In the genomic region with DNA sequence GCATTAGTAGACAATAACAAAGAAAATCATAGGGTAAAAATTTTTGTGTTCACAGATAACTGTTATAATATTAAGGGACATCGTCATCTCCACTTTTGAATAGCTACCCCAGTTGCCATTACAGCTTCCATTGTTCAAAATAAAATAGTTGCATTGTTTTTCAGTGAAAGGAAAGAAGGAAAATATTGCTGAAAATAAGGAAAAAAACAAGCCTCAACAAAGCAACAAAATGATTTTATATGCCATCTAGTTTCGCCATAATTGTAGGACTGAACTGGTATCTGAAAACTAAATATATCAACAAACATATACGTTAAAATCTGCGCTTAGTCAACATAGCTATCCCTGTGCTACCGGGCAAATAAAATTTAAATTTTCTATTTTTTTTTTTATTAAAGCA, we compare ENCODE assay signal across 10 cellular contexts. TPM values are rescaled to one million over a fixed set of nuclear protein-coding genes. Genes with fewer than 3 reads are reported as not detected.
DNase-seq lines count a peak whose midpoint lies in the region; ATAC-seq and TF ChIP-seq lines count a peak whose summit lies in the region.
"Had no signal": no experiment of that assay in that cellular context is flagged by ENCODE, and none has a peak within 500 bp of the region (broad histone marks: within the 10 kb centered on the region; RNA-seq: fewer than 3 reads in every experiment).

No MANE protein-coding gene starts in this region.

- peak overlapping the region in 5 of 8 donors; percentile 99 to 100 (median 99) for H3K27ac ChIP-seq in spleen

- intact Hi-C loops in activated naive CD4-positive, alpha-beta T cell treated with anti-CD3 and anti-CD28 coated beads for 36 hours (cut with micrococcal nuclease): no loop called here
- intact Hi-C loops in spleen (cut with DNase I; ENCODE audit: low total_unique reads): loop anchor here (10.0 kb wide), 1 partner anchor 172 kb away; no protein-coding TSS in a partner anchor

- H3K4me3 Mint-ChIP-seq in activated naive CD4-positive, alpha-beta T cell treated with anti-CD3 and anti-CD28 coated beads for 36 hours: peak overlapping the region; percentile 56
- H3K4me3 Mint-ChIP-seq in activated T-helper 17 cell treated with anti-CD3 and anti-CD28 coated beads, Interleukin-2, amount 50 U/mL, for 72 hours: peak overlapping the region; percentile 95
- peak overlapping the region; percentile 92 to 97 (median 97) for H3K4me3 Mint-ChIP-seq in immature natural killer cell

- no peaks in the 10 kb centered on the region for H3K27me3 Mint-ChIP-seq in activated naive CD4-positive, alpha-beta T cell treated with anti-CD3 and anti-CD28 coated beads for 36 hours (ENCODE audit: low read depth)
- H3K27me3 Mint-ChIP-seq in activated T-helper 17 cell treated with anti-CD3 and anti-CD28 coated beads, Interleukin-2, amount 50 U/mL, for 72 hours: no peaks in the 10 kb centered on the region
- peaks cover 27 to 40% (median 32%) of the 10 kb centered on the region in 3 donors for H3K27me3 Mint-ChIP-seq in immature natural killer cell (ENCODE audit: low read depth in 3 of 3)

- H3K4me3 ChIP-seq in spleen: no peak overlapping the region
- H3K4me3 ChIP-seq: adrenal gland had no signal

- WGBS in spleen, 5 donors: 67 to 79% (median 71%) methylated on average over 5 of the region's 5 CpGs

- H3K4me1 ChIP-seq in spleen: peaks cover 38 to 86% (median 67%) of the 10 kb centered on the region in 6 donors

- DNase-seq in activated naive CD4-positive, alpha-beta T cell treated with anti-CD3 and anti-CD28 coated beads for 36 hours: no peak
- no peak for DNase-seq in activated naive CD4-positive, alpha-beta T cell treated with anti-CD3 and anti-CD28 coated beads, Interleukin-2, amount 50 U/mL, for 72 hours (ENCODE audit: low spot score in 2 of 2)
- DNase-seq in immature natural killer cell (no peak), spleen (no peak), SIG-M5 treated with dmso at 0.1 percent for 504 hours (lab: John Stamatoyannopoulos, UW; ENCODE audit: unreplicated experiment) (no peak)
- DNase-seq: adrenal gland; stimulated activated CD4-positive, alpha-beta T cell treated with anti-CD3 and anti-CD28 coated beads, Interleukin-15, amount 100 ng/mL, for 24 hours had no signal

- H3K9me3 Mint-ChIP-seq in activated naive CD4-positive, alpha-beta T cell treated with anti-CD3 and anti-CD28 coated beads for 36 hours: no peaks in the 10 kb centered on the region
- H3K9me3 Mint-ChIP-seq in activated naive CD4-positive, alpha-beta T cell treated with anti-CD3 and anti-CD28 coated beads, Interleukin-2, amount 50 U/mL, for 72 hours: no peaks in the 10 kb centered on the region
- H3K9me3 Mint-ChIP-seq in activated T-helper 17 cell treated with anti-CD3 and anti-CD28 coated beads, Interleukin-2, amount 50 U/mL, for 72 hours: no peaks in the 10 kb centered on the region
- H3K9me3 Mint-ChIP-seq in immature natural killer cell: peaks cover 0 to 1% (median 0%) of the 10 kb centered on the region in 6 donors

- peak overlapping the region; percentile 18 for H3K27ac Mint-ChIP-seq in activated naive CD4-positive, alpha-beta T cell treated with anti-CD3 and anti-CD28 coated beads for 36 hours
- no peak overlapping the region for H3K27ac Mint-ChIP-seq in activated naive CD4-positive, alpha-beta T cell treated with anti-CD3 and anti-CD28 coated beads, Interleukin-2, amount 50 U/mL, for 72 hours
- H3K27ac Mint-ChIP-seq in activated T-helper 17 cell treated with anti-CD3 and anti-CD28 coated beads, Interleukin-2, amount 50 U/mL, for 72 hours: no peak overlapping the region
- H3K27ac Mint-ChIP-seq in immature natural killer cell: peak overlapping the region in 5 of 6 donors; percentile 31 to 95 (median 58)

- ATAC-seq in activated naive CD4-positive, alpha-beta T cell treated with anti-CD3 and anti-CD28 coated beads, Interleukin-2, amount 50 U/mL, for 72 hours: no peak
- no peak for ATAC-seq in activated T-helper 17 cell treated with anti-CD3 and anti-CD28 coated beads, Interleukin-2, amount 50 U/mL, for 72 hours (replicated peaks)
- ATAC-seq in HG02870 (IDR thresholded peaks at IDR 0.05; ENCODE audit: unreplicated experiment) (no peak), GM21717 (IDR thresholded peaks at IDR 0.05; ENCODE audit: unreplicated experiment) (no peak)

- no peaks in the 10 kb centered on the region for H3K27me3 ChIP-seq in spleen (replicated peaks in 1 of 7)
- H3K27me3 ChIP-seq: adrenal gland had no signal

- CTCF ChIA-PET in activated naive CD4-positive, alpha-beta T cell treated with anti-CD3 and anti-CD28 coated beads for 36 hours (lab: Charles Lee): interaction anchor here (0.6 to 1.7 kb wide), 2 partner anchors 19 to 347 kb away, joined by 3 to 5 read pairs; no protein-coding TSS in a partner anchor

- H3K4me1 Mint-ChIP-seq in activated naive CD4-positive, alpha-beta T cell treated with anti-CD3 and anti-CD28 coated beads for 36 hours (ENCODE audit: low read depth): peaks cover 42% of the 10 kb centered on the region
- H3K4me1 Mint-ChIP-seq in activated T-helper 17 cell treated with anti-CD3 and anti-CD28 coated beads, Interleukin-2, amount 50 U/mL, for 72 hours: peaks cover 28% of the 10 kb centered on the region
- H3K4me1 Mint-ChIP-seq in immature natural killer cell: peaks cover 71 to 72% of the 10 kb centered on the region in 2 donors

- no peaks in the 10 kb centered on the region for H3K36me3 Mint-ChIP-seq in activated naive CD4-positive, alpha-beta T cell treated with anti-CD3 and anti-CD28 coated beads for 36 hours (ENCODE audit: low read depth)
- H3K36me3 Mint-ChIP-seq in activated naive CD4-positive, alpha-beta T cell treated with anti-CD3 and anti-CD28 coated beads, Interleukin-2, amount 50 U/mL, for 72 hours: peaks cover 7 to 11% of the 10 kb centered on the region in 2 donors
- H3K36me3 Mint-ChIP-seq in activated T-helper 17 cell treated with anti-CD3 and anti-CD28 coated beads, Interleukin-2, amount 50 U/mL, for 72 hours (ENCODE audit: low read depth): peaks cover 11% of the 10 kb centered on the region
- no peaks in the 10 kb centered on the region for H3K36me3 Mint-ChIP-seq in immature natural killer cell

- TF ChIP-seq CTCF in spleen (IDR thresholded peaks at IDR 0.05 in 8 of 11, conservative IDR thresholded peaks at IDR 0.05 in 3 of 11): no peak

- H3K9me3 ChIP-seq in spleen: no peaks in the 10 kb centered on the region
- H3K9me3 ChIP-seq: adrenal gland had no signal

- no peak for TF ChIP-seq POLR2A in spleen (IDR thresholded peaks at IDR 0.05)

- H3K36me3 ChIP-seq in spleen: peaks cover 0 to 3% (median 0%) of the 10 kb centered on the region in 6 donors
- H3K36me3 ChIP-seq: adrenal gland had no signal

RNA-seq across cellular contexts. Expression of a gene that starts 3.3 kb away (rescaled TPM):
- 10 to 100 TPM; 41.4 to 45.8 TPM for total RNA-seq in activated naive CD4-positive, alpha-beta T cell treated with anti-CD3 and anti-CD28 coated beads for 36 hours
- total RNA-seq in activated naive CD4-positive, alpha-beta T cell treated with anti-CD3 and anti-CD28 coated beads, Interleukin-2, amount 50 U/mL, for 72 hours: 10 to 100 TPM; 43.5 to 51.0 TPM
- total RNA-seq in activated T-helper 17 cell treated with anti-CD3 and anti-CD28 coated beads, Interleukin-2, amount 50 U/mL, for 72 hours: 10 to 100 TPM; 28.5 to 38.1 TPM
- polyA plus RNA-seq in immature natural killer cell: 10 to 100 TPM; 27.2 to 64.0 (median 52.7) TPM
- total RNA-seq in spleen: 100 to 1,000 TPM in 1 of 7 donors, 10 to 100 TPM in 6; 56.6 to 108 (median 71.6) TPM
- 10 to 100 TPM; 12.9 to 18.0 (median 15.8) TPM for polyA plus RNA-seq in spleen

Comparison
In these comparisons a context has a peak if more than half of its experiments do, and no peak if none do; other contexts are left out.
1. H3K27ac Mint-ChIP-seq: peak in activated naive CD4-positive, alpha-beta T cell treated with anti-CD3 and anti-CD28 coated beads for 36 hours (single experiment) and immature natural killer cell (5 of 6); none in activated naive CD4-positive, alpha-beta T cell treated with anti-CD3 and anti-CD28 coated beads, Interleukin-2, amount 50 U/mL, for 72 hours (0 of 2) and activated T-helper 17 cell treated with anti-CD3 and anti-CD28 coated beads, Interleukin-2, amount 50 U/mL, for 72 hours (single experiment).
2. Peak in every context shown above with its lines, with median percentiles within 50 percentile points of each other: H3K4me3 Mint-ChIP-seq.